Comparison of ENCODE assay signal across 7 cellular contexts in the genomic region with DNA sequence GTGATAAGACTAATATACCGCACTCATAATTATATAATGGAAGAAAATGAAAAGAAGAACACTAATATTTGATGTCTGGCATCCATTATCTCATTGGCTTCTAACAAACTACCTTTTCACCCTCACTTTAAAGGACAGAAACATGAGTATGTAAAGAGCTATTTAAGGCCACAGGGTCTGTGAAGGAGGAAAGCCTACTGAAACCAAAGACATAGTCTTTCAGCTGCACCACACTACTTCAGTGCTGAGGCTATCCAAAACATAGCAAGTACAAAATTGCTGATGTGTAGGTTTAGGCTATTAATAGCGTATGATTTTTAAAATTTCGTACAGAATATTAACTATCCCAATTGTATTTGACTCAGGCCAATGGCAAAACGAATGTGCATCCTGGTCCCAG. TPM values are rescaled to one million over a fixed set of nuclear protein-coding genes. Genes with fewer than 3 reads are reported as not detected.
"Had no signal": no experiment of that assay in that cellular context is flagged by ENCODE, and none has a peak within 500 bp of the region (broad histone marks: within the 10 kb centered on the region; RNA-seq: fewer than 3 reads in every experiment).

No MANE protein-coding gene starts in this region.

- FAIRE-seq: H1, H54, HTR-8/SVneo had no signal

- ATAC-seq: GM23338 had no signal

- DNase-seq: H9, HCEC 1CT had no signal

- H3K4me2 ChIP-seq: GM23338 had no signal

- H3K4me3 ChIP-seq: GM23338 had no signal

RNA-seq across cellular contexts. Expression of a gene that starts 38.2 kb away (rescaled TPM):
- polyA plus RNA-seq: IgD-negative memory B cell had no signal
